Comparison of ENCODE assay signal across 18 cellular contexts in the genomic region with DNA sequence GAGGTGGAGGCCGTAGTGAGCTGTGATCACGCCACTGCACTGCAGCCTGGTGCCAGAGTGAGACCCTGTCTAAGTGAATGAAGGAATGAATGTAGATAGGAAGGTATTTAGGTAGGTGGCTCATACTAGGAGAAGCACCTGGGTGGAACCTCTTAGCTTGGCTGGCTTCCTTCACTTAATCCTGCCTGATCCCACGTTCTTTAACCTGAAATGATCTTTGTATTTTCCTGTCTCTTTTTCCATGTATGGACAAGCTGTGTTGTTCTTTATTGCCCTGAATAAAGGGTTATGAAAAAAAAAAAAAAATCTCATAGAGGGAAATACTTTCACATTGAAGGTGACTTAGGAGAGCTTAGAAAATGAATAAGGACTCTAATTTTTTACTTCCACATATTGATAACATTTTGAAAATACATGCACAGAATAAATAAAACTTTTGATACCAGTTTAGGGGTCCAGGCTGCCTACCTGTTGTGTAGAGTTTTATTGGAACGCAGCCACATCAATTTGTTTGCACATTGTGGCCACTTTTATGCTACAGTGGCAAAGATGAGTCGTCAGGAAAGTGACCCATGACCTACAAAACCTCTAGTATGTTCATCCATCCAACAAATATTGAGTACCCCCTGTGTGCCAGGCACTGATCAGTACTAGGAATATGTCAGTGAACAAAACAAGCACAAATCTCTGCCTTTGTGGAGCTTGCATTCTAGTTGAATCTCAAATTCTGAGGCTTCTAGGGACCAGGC.
"Had no signal": no experiment of that assay in that cellular context is flagged by ENCODE, and none has a peak within 500 bp of the region (broad histone marks: within the 10 kb centered on the region; RNA-seq: fewer than 3 reads in every experiment).

No MANE protein-coding gene starts in this region.

- H3K79me2 ChIP-seq: hepatocyte had no signal

- H3K9me3 Mint-ChIP-seq: activated T-helper 17 cell treated with anti-CD3 and anti-CD28 coated beads, Interleukin-2, amount 50 U/mL, for 72 hours had no signal

- H3K4me3 Mint-ChIP-seq: activated T-helper 17 cell treated with anti-CD3 and anti-CD28 coated beads, Interleukin-2, amount 50 U/mL, for 72 hours had no signal

- H3K27me3 Mint-ChIP-seq: activated T-helper 17 cell treated with anti-CD3 and anti-CD28 coated beads, Interleukin-2, amount 50 U/mL, for 72 hours had no signal

- H3K27me3 ChIP-seq: esophagus muscularis mucosa, hepatocyte had no signal

- ATAC-seq: activated T-helper 17 cell treated with anti-CD3 and anti-CD28 coated beads, Interleukin-2, amount 50 U/mL, for 72 hours; stimulated activated naive CD8-positive, alpha-beta T cell treated with anti-CD3 and anti-CD28 coated beads, Interleukin-15, Interleukin-2, amounts not matched to agents 100 U/mL and 50 U/mL, for 24 hours had no signal

- H3K9me3 ChIP-seq: esophagus muscularis mucosa, left ventricle myocardium inferior, prostate gland, thoracic aorta had no signal

- H3K27ac ChIP-seq: esophagus muscularis mucosa, hepatocyte, left ventricle myocardium inferior, prostate gland, thoracic aorta had no signal

- FAIRE-seq: astrocyte, bronchial epithelial cell, small intestine had no signal

- DNase-seq: activated CD4-positive, alpha-beta T cell treated with anti-CD3 and anti-CD28 coated beads, Interleukin-2, amount 50 U/mL, for 4 hours; activated CD4-positive, CD25-positive, alpha-beta regulatory T cell treated with anti-CD3 and anti-CD28 coated beads, Interleukin-2, amount 50 U/mL, for 72 hours; activated naive CD4-positive, alpha-beta T cell treated with Interleukin-2 at 50 U/mL for 16 hours; islet precursor cell; left ventricle myocardium inferior; mesenchymal stem cell; right cardiac atrium; small intestine; stimulated activated CD4-positive, alpha-beta T cell treated with anti-CD3 and anti-CD28 coated beads, Interleukin-4, amount 100 ng/mL, for 4 hours; stimulated activated CD8-positive, alpha-beta memory T cell treated with anti-CD3 and anti-CD28 coated beads, Interleukin-4, amount 100 ng/mL, for 48 hours; stimulated activated naive CD8-positive, alpha-beta T cell treated with anti-CD3 and anti-CD28 coated beads, Interleukin-15, Interleukin-2, amounts not matched to agents 100 U/mL and 50 U/mL, for 24 hours had no signal

- H3K4me2 ChIP-seq: hepatocyte had no signal

- H2AFZ ChIP-seq: hepatocyte had no signal

- H3K27ac Mint-ChIP-seq: activated T-helper 17 cell treated with anti-CD3 and anti-CD28 coated beads, Interleukin-2, amount 50 U/mL, for 72 hours had no signal

- H3K4me1 Mint-ChIP-seq: activated T-helper 17 cell treated with anti-CD3 and anti-CD28 coated beads, Interleukin-2, amount 50 U/mL, for 72 hours had no signal

- H3K4me3 ChIP-seq: esophagus muscularis mucosa, hepatocyte, left ventricle myocardium inferior, prostate gland, thoracic aorta had no signal

- H3K36me3 ChIP-seq: prostate gland, thoracic aorta had no signal

- H3K4me1 ChIP-seq: prostate gland had no signal
